14 cellular contexts compared by ENCODE assay signal in the genomic region with DNA sequence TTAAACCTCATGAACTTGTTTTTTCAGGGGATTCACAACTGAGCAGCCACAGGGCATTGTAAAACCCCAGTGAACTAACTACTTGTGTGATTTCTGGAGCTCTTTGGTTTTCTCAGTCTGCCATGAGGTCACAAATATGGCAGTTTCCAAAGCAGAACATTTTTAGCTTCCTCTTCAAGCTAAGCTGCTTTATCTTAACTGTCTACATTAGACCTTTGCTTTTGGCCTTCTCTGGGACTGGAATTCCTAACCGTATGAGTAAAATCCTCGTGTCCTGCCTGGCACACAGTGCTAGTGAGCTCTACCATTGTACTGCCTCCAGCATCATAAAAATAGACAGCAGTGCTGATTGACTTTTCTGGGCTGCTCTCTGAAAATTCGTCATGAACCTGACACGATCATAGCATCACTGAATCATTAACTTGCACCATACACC. TPM values are rescaled to one million over a fixed set of nuclear protein-coding genes. Genes with fewer than 3 reads are reported as not detected.
DNase-seq lines count a peak whose midpoint lies in the region; ATAC-seq and TF ChIP-seq lines count a peak whose summit lies in the region.
"Had no signal": no experiment of that assay in that cellular context is flagged by ENCODE, and none has a peak within 500 bp of the region (broad histone marks: within the 10 kb centered on the region; RNA-seq: fewer than 3 reads in every experiment).

No MANE protein-coding gene starts in this region.

- H3K4me3 ChIP-seq in coronary artery: peak overlapping the region; percentile 49
- no peak overlapping the region for H3K4me3 ChIP-seq in OCI-LY7 (ENCODE audit: low read depth, low read length, poor library complexity, severe bottlenecking)

- peaks cover 16% of the 10 kb centered on the region for H4K20me1 ChIP-seq in OCI-LY7 (ENCODE audit: insufficient read depth, low read length)

- no peak overlapping the region for H2AFZ ChIP-seq in OCI-LY7 (ENCODE audit: low read length)

- H3K27me3 Mint-ChIP-seq in osteocyte (ENCODE audit: unreplicated experiment): no peaks in the 10 kb centered on the region
- H3K27me3 Mint-ChIP-seq in activated T-helper 2 cell treated with anti-CD3 and anti-CD28 coated beads, Interferon-gamma antibody, Interleukin-2, Interleukin-4, amounts not matched to agents 10 μg/mL and 5 μg/mL and 100 μg/mL, durations not matched to agents 14 hours and 24 hours and 36 hours (ENCODE audit: low read depth): peaks cover 4% of the 10 kb centered on the region
- H3K27me3 Mint-ChIP-seq in activated CD4-positive, alpha-beta T cell treated with anti-CD3 and anti-CD28 coated beads, Interleukin-2, amount 10 ng/mL, durations not matched to agents 24 days and 14 days: no peaks in the 10 kb centered on the region
- H3K27me3 Mint-ChIP-seq: naive thymus-derived CD8-positive, alpha-beta T cell; stimulated activated naive CD8-positive, alpha-beta T cell treated with anti-CD3 and anti-CD28 coated beads, Interleukin-15, Interleukin-2, amounts not matched to agents 100 ng/mL and 50 ng/mL, for 24 hours had no signal

- H3K79me2 ChIP-seq in OCI-LY7 (ENCODE audit: insufficient read depth, low read depth, low read length): 0 out of 2 replicates have a peak, but pooled peaks cover 3% of the 10 kb centered on the region

- peak; percentile 49 for ATAC-seq in HG02943 (IDR thresholded peaks at IDR 0.05; ENCODE audit: low read depth, unreplicated experiment)
- ATAC-seq: naive thymus-derived CD8-positive, alpha-beta T cell; WTC11 had no signal

- H3K4me1 Mint-ChIP-seq in osteocyte (ENCODE audit: unreplicated experiment): peaks cover 36% of the 10 kb centered on the region
- H3K4me1 Mint-ChIP-seq in activated T-helper 2 cell treated with anti-CD3 and anti-CD28 coated beads, Interferon-gamma antibody, Interleukin-2, Interleukin-4, amounts not matched to agents 10 μg/mL and 5 μg/mL and 100 μg/mL, durations not matched to agents 14 hours and 24 hours and 36 hours (ENCODE audit: low read depth): no peaks in the 10 kb centered on the region
- no peaks in the 10 kb centered on the region for H3K4me1 Mint-ChIP-seq in activated CD4-positive, alpha-beta T cell treated with anti-CD3 and anti-CD28 coated beads, Interleukin-2, amount 10 ng/mL, durations not matched to agents 24 days and 14 days

- no peaks in the 10 kb centered on the region for H3K36me3 ChIP-seq in OCI-LY7 (ENCODE audit: insufficient read depth, low read length)

- no TSS peak for BruUV-seq in OCI-LY7 (replicated peaks; lab: Mats Ljungman, UMichigan)

- CTCF ChIA-PET in OCI-LY7 (lab: Charles Lee; ENCODE audit: unreplicated experiment): no interaction called here

- POLR2A ChIA-PET in OCI-LY7 (lab: Charles Lee): interaction anchor here (0.7 to 1.1 kb wide), 2 partner anchors 8 kb away, joined by 3 read pairs; no protein-coding TSS in a partner anchor

- no peaks in the 10 kb centered on the region for H3K9me3 ChIP-seq in OCI-LY7 (ENCODE audit: low read length)

- H3K9me3 Mint-ChIP-seq in osteocyte (ENCODE audit: unreplicated experiment): no peaks in the 10 kb centered on the region
- no peaks in the 10 kb centered on the region for H3K9me3 Mint-ChIP-seq in activated T-helper 2 cell treated with anti-CD3 and anti-CD28 coated beads, Interferon-gamma antibody, Interleukin-2, Interleukin-4, amounts not matched to agents 10 μg/mL and 5 μg/mL and 100 μg/mL, durations not matched to agents 14 hours and 24 hours and 36 hours
- H3K9me3 Mint-ChIP-seq in activated CD4-positive, alpha-beta T cell treated with anti-CD3 and anti-CD28 coated beads, Interleukin-2, amount 10 ng/mL, durations not matched to agents 24 days and 14 days: no peaks in the 10 kb centered on the region
- H3K9me3 Mint-ChIP-seq: naive thymus-derived CD8-positive, alpha-beta T cell; stimulated activated naive CD8-positive, alpha-beta T cell treated with anti-CD3 and anti-CD28 coated beads, Interleukin-15, Interleukin-2, amounts not matched to agents 100 ng/mL and 50 ng/mL, for 24 hours; WTC11 had no signal

- no peaks in the 10 kb centered on the region for H3K9me2 ChIP-seq in OCI-LY7 (ENCODE audit: insufficient read depth, low read length)

- no peak overlapping the region for H3K4me3 Mint-ChIP-seq in osteocyte (ENCODE audit: unreplicated experiment)
- H3K4me3 Mint-ChIP-seq in activated T-helper 2 cell treated with anti-CD3 and anti-CD28 coated beads, Interferon-gamma antibody, Interleukin-2, Interleukin-4, amounts not matched to agents 10 μg/mL and 5 μg/mL and 100 μg/mL, durations not matched to agents 14 hours and 24 hours and 36 hours (ENCODE audit: low read depth): no peak overlapping the region
- no peak overlapping the region for H3K4me3 Mint-ChIP-seq in activated CD4-positive, alpha-beta T cell treated with anti-CD3 and anti-CD28 coated beads, Interleukin-2, amount 10 ng/mL, durations not matched to agents 24 days and 14 days
- H3K4me3 Mint-ChIP-seq: naive thymus-derived CD8-positive, alpha-beta T cell; stimulated activated naive CD8-positive, alpha-beta T cell treated with anti-CD3 and anti-CD28 coated beads, Interleukin-15, Interleukin-2, amounts not matched to agents 100 ng/mL and 50 ng/mL, for 24 hours; WTC11 had no signal

- DNase-seq in EL (peak; percentile 89), coronary artery (ENCODE audit: low spot score) (no peak), osteocyte (ENCODE audit: extremely low spot score, unreplicated experiment) (no peak), SK-N-DZ (ENCODE audit: low spot score) (no peak), OCI-LY7 (ENCODE audit: low spot score) (no peak)
- no peak for DNase-seq in activated T-helper 2 cell treated with anti-CD3 and anti-CD28 coated beads, Interferon-gamma antibody, Interleukin-2, Interleukin-4, amounts not matched to agents 10 μg/mL and 5 μg/mL and 100 μg/mL, durations not matched to agents 14 hours and 24 hours and 36 hours (ENCODE audit: low spot score)
- no peak for DNase-seq in activated CD4-positive, alpha-beta T cell treated with anti-CD3 and anti-CD28 coated beads, Interleukin-2, amount 10 ng/mL, durations not matched to agents 24 days and 14 days
- DNase-seq: COR-L47; effector CD4-positive, alpha-beta T cell; naive thymus-derived CD8-positive, alpha-beta T cell; NCI-H2029 had no signal

- H3K27ac Mint-ChIP-seq in osteocyte (ENCODE audit: unreplicated experiment): peak overlapping the region; percentile 25
- H3K27ac Mint-ChIP-seq in activated T-helper 2 cell treated with anti-CD3 and anti-CD28 coated beads, Interferon-gamma antibody, Interleukin-2, Interleukin-4, amounts not matched to agents 10 μg/mL and 5 μg/mL and 100 μg/mL, durations not matched to agents 14 hours and 24 hours and 36 hours: no peak overlapping the region
- H3K27ac Mint-ChIP-seq in activated CD4-positive, alpha-beta T cell treated with anti-CD3 and anti-CD28 coated beads, Interleukin-2, amount 10 ng/mL, durations not matched to agents 24 days and 14 days: no peak overlapping the region
- H3K27ac Mint-ChIP-seq: naive thymus-derived CD8-positive, alpha-beta T cell; stimulated activated naive CD8-positive, alpha-beta T cell treated with anti-CD3 and anti-CD28 coated beads, Interleukin-15, Interleukin-2, amounts not matched to agents 100 ng/mL and 50 ng/mL, for 24 hours had no signal

- TF ChIP-seq CTCF in coronary artery (IDR thresholded peaks at IDR 0.05) (no peak), osteocyte (IDR thresholded peaks at IDR 0.05) (no peak), OCI-LY7 (conservative IDR thresholded peaks at IDR 0.05; ENCODE audit: low read length) (no peak)

- peak overlapping the region; percentile 77 to 81 for H3K27ac ChIP-seq in coronary artery
- H3K27ac ChIP-seq in OCI-LY7 (ENCODE audit: low read depth, low read length, poor library complexity, severe bottlenecking): no peak overlapping the region

- H3K4me1 ChIP-seq in OCI-LY7 (ENCODE audit: insufficient read depth, low read length, poor library complexity, severe bottlenecking): no peaks in the 10 kb centered on the region

- H3K36me3 Mint-ChIP-seq in osteocyte (ENCODE audit: unreplicated experiment): no peaks in the 10 kb centered on the region
- H3K36me3 Mint-ChIP-seq in activated T-helper 2 cell treated with anti-CD3 and anti-CD28 coated beads, Interferon-gamma antibody, Interleukin-2, Interleukin-4, amounts not matched to agents 10 μg/mL and 5 μg/mL and 100 μg/mL, durations not matched to agents 14 hours and 24 hours and 36 hours (ENCODE audit: low read depth): no peaks in the 10 kb centered on the region
- H3K36me3 Mint-ChIP-seq in activated CD4-positive, alpha-beta T cell treated with anti-CD3 and anti-CD28 coated beads, Interleukin-2, amount 10 ng/mL, durations not matched to agents 24 days and 14 days (ENCODE audit: low read depth): no peaks in the 10 kb centered on the region
- H3K36me3 Mint-ChIP-seq: WTC11 had no signal

- intact Hi-C loops in OCI-LY7 (cut with micrococcal nuclease; ENCODE audit: unreplicated experiment): no loop called here
- intact Hi-C loops in activated T-helper 2 cell treated with anti-CD3 and anti-CD28 coated beads, Interferon-gamma antibody, Interleukin-2, Interleukin-4, amounts not matched to agents 10 μg/mL and 5 μg/mL and 100 μg/mL, durations not matched to agents 14 hours and 24 hours and 36 hours (cut with micrococcal nuclease): no loop called here
- intact Hi-C loops in activated CD4-positive, alpha-beta T cell treated with anti-CD3 and anti-CD28 coated beads, Interleukin-2, amount 10 ng/mL, durations not matched to agents 24 days and 14 days (cut with micrococcal nuclease): no loop called here

- H3K4me2 ChIP-seq in OCI-LY7 (ENCODE audit: low read length): no peak overlapping the region

RNA-seq across cellular contexts. Expression of a gene that starts 22.1 kb away (rescaled TPM):
- total RNA-seq in osteocyte (17.8 and 18.9 TPM in 2 replicates), OCI-LY7 (2022) (22.6 and 24.4 TPM in 2 replicates)
- 11.5 and 15.1 TPM in 2 replicates for polyA plus RNA-seq in SK-N-DZ (2014; cell fraction: cytosol; rRNA removed)
- polyA plus RNA-seq in SK-N-DZ (2014; cell fraction: nucleus; rRNA removed): 18.9 and 21.1 TPM in 2 replicates
- total RNA-seq in OCI-LY7 (2014; rRNA removed; shearing (Covaris generic)): 13.6 and 15.3 TPM in 2 replicates
- total RNA-seq in activated T-helper 2 cell treated with anti-CD3 and anti-CD28 coated beads, Interferon-gamma antibody, Interleukin-2, Interleukin-4, amounts not matched to agents 10 μg/mL and 5 μg/mL and 100 μg/mL, durations not matched to agents 14 hours and 24 hours and 36 hours: 10.7 and 13.9 TPM in 2 replicates
- 12.7 and 14.9 TPM in 2 replicates for total RNA-seq in activated CD4-positive, alpha-beta T cell treated with anti-CD3 and anti-CD28 coated beads, Interleukin-2, amount 10 ng/mL, durations not matched to agents 24 days and 14 days
